ENCODE assay signal across 8 cellular contexts in genomic region chr15:31367730-31368344, GRCh38. TPM values are rescaled to one million over a fixed set of nuclear protein-coding genes. Genes with fewer than 3 reads are reported as not detected.
DNase-seq lines count a peak whose midpoint lies in the region; ATAC-seq and TF ChIP-seq lines count a peak whose summit lies in the region.

No MANE protein-coding gene starts in this region.

- no peak overlapping the region for H2AFZ ChIP-seq in mammary epithelial cell (ENCODE audit: low read depth, low read length)
- H2AFZ ChIP-seq in hepatocyte: no peak overlapping the region

- H3K9me3 Mint-ChIP-seq in MCF 10A (ENCODE audit: unreplicated experiment): no peaks in the 10 kb centered on the region

- H3K4me1 ChIP-seq in mammary epithelial cell (ENCODE audit: insufficient read depth, low read length): peaks cover 53% of the 10 kb centered on the region
- H3K4me1 ChIP-seq in hepatocyte (ENCODE audit: insufficient read depth): peaks cover 35% of the 10 kb centered on the region
- peaks cover 0 to 93% (median 66%) of the 10 kb centered on the region in 4 donors for H3K4me1 ChIP-seq in tibial nerve

- no peak for TF ChIP-seq EP300 in tibial nerve (IDR thresholded peaks at IDR 0.05)

- intact Hi-C loops in MCF 10A (cut with micrococcal nuclease): no loop called here
- intact Hi-C loops in mammary epithelial cell (cut with micrococcal nuclease): loop anchor here (5.0 kb wide), 1 partner anchor 69 kb away; no protein-coding TSS in a partner anchor

- dilution Hi-C loops in mammary epithelial cell (cut with HindIII; ENCODE audit: low sequenced_read_pairs): no loop called here

- H3K36me3 Mint-ChIP-seq in MCF 10A (ENCODE audit: insufficient read depth, unreplicated experiment): peaks cover 29% of the 10 kb centered on the region

- H3K27ac ChIP-seq in mammary epithelial cell (ENCODE audit: insufficient read depth, low read depth, low read length): no peak overlapping the region
- peak overlapping the region; percentile 19 for H3K27ac ChIP-seq in hepatocyte
- H3K27ac ChIP-seq in tibial nerve: peak overlapping the region; percentile 90 to 95 (median 94)

- no peak overlapping the region for H3K4me3 Mint-ChIP-seq in MCF 10A (ENCODE audit: unreplicated experiment)

- no peaks in the 10 kb centered on the region for H3K27me3 ChIP-seq in mammary epithelial cell (ENCODE audit: insufficient read depth, low read length)
- H3K27me3 ChIP-seq in hepatocyte: no peaks in the 10 kb centered on the region
- no peaks in the 10 kb centered on the region for H3K27me3 ChIP-seq in tibial nerve

- H4K20me1 ChIP-seq in mammary epithelial cell (ENCODE audit: insufficient read depth, low read length) (no peaks in the 10 kb centered on the region), hepatocyte (ENCODE audit: insufficient read depth, poor library complexity, severe bottlenecking) (peaks cover 19% of the 10 kb centered on the region)

- BruUV-seq in MCF 10A (replicated peaks; lab: Mats Ljungman, UMichigan) (no TSS peak), mammary epithelial cell (replicated peaks; lab: Mats Ljungman, UMichigan) (no TSS peak)

- POLR2A ChIA-PET in MCF 10A (lab: Yijun Ruan, JAX): interaction anchor here (0.6 to 4.9 kb wide), 6 partner anchors 12 to 128 kb away, joined by 3 to 39 read pairs (median 6); no protein-coding TSS in a partner anchor

- H3K36me3 ChIP-seq in mammary epithelial cell (ENCODE audit: insufficient read depth, low read length) (no peaks in the 10 kb centered on the region), hepatocyte (replicated peaks; ENCODE audit: insufficient read depth, low read depth) (no peaks in the 10 kb centered on the region), tibial nerve (peaks cover 0 to 11% (median 3%) of the 10 kb centered on the region in 3 donors)

- H3K9me3 ChIP-seq in mammary epithelial cell (replicated peaks; ENCODE audit: insufficient read depth, low read length): no peaks in the 10 kb centered on the region
- H3K9me3 ChIP-seq in hepatocyte (ENCODE audit: low read depth): no peaks in the 10 kb centered on the region
- no peaks in the 10 kb centered on the region for H3K9me3 ChIP-seq in tibial nerve

- no peak overlapping the region for H3K9ac ChIP-seq in mammary epithelial cell (ENCODE audit: insufficient read depth, low read length)

- H3K27me3 Mint-ChIP-seq in MCF 10A (ENCODE audit: insufficient read depth, unreplicated experiment): no peaks in the 10 kb centered on the region

- H3K79me2 ChIP-seq in mammary epithelial cell (ENCODE audit: insufficient read depth, low read length) (peaks cover 92% of the 10 kb centered on the region), hepatocyte (peaks cover 82% of the 10 kb centered on the region)

- H3K9me2 ChIP-seq in hepatocyte (replicated peaks; ENCODE audit: insufficient read depth): no peaks in the 10 kb centered on the region

- no peak for ATAC-seq in HG02642 (IDR thresholded peaks at IDR 0.05; ENCODE audit: poor library complexity, unreplicated experiment)

- CTCF ChIA-PET in MCF 10A (lab: Yijun Ruan, JAX) (interaction anchor here (0.6 to 10.8 kb wide), 12 partner anchors 9 to 121 kb away, joined by 4 to 182 read pairs (median 16); no protein-coding TSS in a partner anchor), mammary epithelial cell (lab: Charles Lee; ENCODE audit: low non-redundant PET) (no interaction called here)

- peaks cover 48% of the 10 kb centered on the region for H3K4me1 Mint-ChIP-seq in MCF 10A (ENCODE audit: insufficient read depth, unreplicated experiment)

- TF ChIP-seq CTCF in MCF 10A (IDR thresholded peaks at IDR 0.05; ENCODE audit: unreplicated experiment) (no peak), mammary epithelial cell (conservative IDR thresholded peaks at IDR 0.05 in 1 of 2, IDR thresholded peaks at IDR 0.05 in 1 of 2; ENCODE audit: extremely low read depth in 1 of 2, insufficient read depth in 1 of 2, low read depth in 1 of 2, low read length in 2 of 2) (no peak), hepatocyte (IDR thresholded peaks at IDR 0.05; ENCODE audit: poor library complexity) (no peak), tibial nerve (IDR thresholded peaks at IDR 0.05) (no peak), foreskin fibroblast (IDR thresholded peaks at IDR 0.05; ENCODE audit: low read depth, low read length) (no peak)

- WGBS in mammary epithelial cell (ENCODE audit: low coverage, missing lambda C conversion rate): 96% methylated on average over 6 of the region's 13 CpGs
- WGBS in hepatocyte (ENCODE audit: low lambda C conversion rate, missing lambda C conversion rate): 71% methylated on average over 12 of the region's 13 CpGs
- 69 to 81% methylated on average over 13 of the region's 13 CpGs for WGBS in tibial nerve, 2 donors

- TF ChIP-seq POLR2A in tibial nerve (IDR thresholded peaks at IDR 0.05): no peak

- in situ Hi-C loops in mammary epithelial cell (cut with MboI; ENCODE audit: low sequenced_read_pairs in 2 of 2): loop anchor here in 1 of 2 donors (10.0 kb wide), 1 partner anchor 117 kb away; no protein-coding TSS in a partner anchor

- DNase-seq in MCF 10A (ENCODE audit: unreplicated experiment) (no peak), mammary epithelial cell (no peak), RPMI8226 (peak; percentile 53), hepatocyte (ENCODE audit: low spot score) (no peak), tibial nerve (ENCODE audit: low spot score in 2 of 2) (no peak), foreskin fibroblast (no peak), DMS153 treated with DMSO at 0.1 percent for 48 hours (lab: John Stamatoyannopoulos, UW; ENCODE audit: unreplicated experiment) (no peak)

- H3K4me3 ChIP-seq in mammary epithelial cell (replicated peaks in 1 of 3; ENCODE audit: insufficient read depth in 1 of 3, low read depth in 2 of 3, low read length in 3 of 3): no peak overlapping the region
- H3K4me3 ChIP-seq in hepatocyte: no peak overlapping the region
- no peak overlapping the region for H3K4me3 ChIP-seq in tibial nerve
- H3K4me3 ChIP-seq in foreskin fibroblast (ENCODE audit: low read depth in 1 of 2, low read length in 2 of 2): no peak overlapping the region

- H3K27ac Mint-ChIP-seq in MCF 10A (ENCODE audit: low read depth, unreplicated experiment): peak overlapping the region; percentile 19

- H3K4me2 ChIP-seq in mammary epithelial cell (ENCODE audit: insufficient read depth, low read depth, low read length) (no peak overlapping the region), hepatocyte (no peak overlapping the region)

RNA-seq across cellular contexts. Expression of gene KLF13, which starts 41.2 kb away (rescaled TPM):
- total RNA-seq in MCF 10A (2022) (83.1 and 110 TPM in 2 replicates), mammary epithelial cell (10 to 100 TPM; 49.8 to 62.3 TPM), hepatocyte (35.4 and 51.2 TPM in 2 replicates), tibial nerve (10 to 100 TPM; 61.2 to 77.9 (median 75.1) TPM)
- polyA plus RNA-seq in mammary epithelial cell (25.1 TPM), hepatocyte (27.3 and 32.7 TPM in 2 replicates)
- 40.5 TPM for polyA minus RNA-seq in mammary epithelial cell
